24 cellular contexts compared by ENCODE assay signal in genomic region chr14:48580692-48581091, GRCh38.
"Had no signal": no experiment of that assay in that cellular context is flagged by ENCODE, and none has a peak within 500 bp of the region (broad histone marks: within the 10 kb centered on the region; RNA-seq: fewer than 3 reads in every experiment).

No MANE protein-coding gene starts in this region.

- H3K4me1 Mint-ChIP-seq: activated B cell treated with CpG ODN at 0.5 μM for 24 hours; activated CD4-positive, alpha-beta T cell treated with anti-CD3 and anti-CD28 coated beads, Interleukin-2, amount 10 ng/mL, durations not matched to agents 24 days and 14 days; activated CD8-positive, alpha-beta memory T cell treated with anti-CD3 and anti-CD28 coated beads, Interleukin-2, amount 10 ng/mL, durations not matched to agents 7 days and 5 days; brain; T-helper 17 cell had no signal

- H3K27ac ChIP-seq: cardiac muscle cell, PC-9 had no signal

- H2AFZ ChIP-seq: PC-9 had no signal

- ATAC-seq: activated CD8-positive, alpha-beta memory T cell treated with anti-CD3 and anti-CD28 coated beads, Interleukin-2, amount 10 ng/mL, durations not matched to agents 7 days and 5 days; activated T-cell treated with anti-CD3 and anti-CD28 coated beads, Interleukin-2, amount 50 U/mL, for 4 hours; T-helper 17 cell had no signal

- H3K4me3 Mint-ChIP-seq: activated B cell treated with CpG ODN at 0.5 μM for 24 hours; activated CD4-positive, alpha-beta T cell treated with anti-CD3 and anti-CD28 coated beads, Interleukin-2, amount 10 ng/mL, durations not matched to agents 24 days and 14 days; activated CD8-positive, alpha-beta memory T cell treated with anti-CD3 and anti-CD28 coated beads, Interleukin-2, amount 10 ng/mL, durations not matched to agents 7 days and 5 days; activated naive CD4-positive, alpha-beta T cell treated with anti-CD3 and anti-CD28 coated beads for 36 hours; activated naive CD8-positive, alpha-beta T cell; activated T-cell treated with anti-CD3 and anti-CD28 coated beads, Interleukin-2, amount 50 U/mL, for 4 hours; brain; T-helper 17 cell had no signal

- H3K36me3 ChIP-seq: cardiac muscle cell had no signal

- H3K36me3 Mint-ChIP-seq: activated CD8-positive, alpha-beta memory T cell treated with anti-CD3 and anti-CD28 coated beads, Interleukin-2, amount 10 ng/mL, durations not matched to agents 7 days and 5 days; activated naive CD8-positive, alpha-beta T cell; brain had no signal

- H3K4me3 ChIP-seq: cardiac muscle cell, PC-9 had no signal

- H3K4me2 ChIP-seq: PC-9 had no signal

- H3K9me3 Mint-ChIP-seq: activated CD4-positive, alpha-beta T cell treated with anti-CD3 and anti-CD28 coated beads, Interleukin-2, amount 10 ng/mL, durations not matched to agents 24 days and 14 days; brain had no signal

- H3K27me3 ChIP-seq: cardiac muscle cell had no signal

- DNase-seq: activated B cell treated with CpG ODN at 0.5 μM for 24 hours; activated CD4-positive, alpha-beta T cell treated with anti-CD3 and anti-CD28 coated beads for 1 hour; activated CD4-positive, alpha-beta T cell treated with anti-CD3 and anti-CD28 coated beads, Interleukin-2, amount 10 ng/mL, durations not matched to agents 24 days and 14 days; activated CD4-positive, alpha-beta T cell treated with anti-CD3 and anti-CD28 coated beads, Interleukin-2, amount 50 U/mL, for 48 hours; activated CD8-positive, alpha-beta memory T cell treated with anti-CD3 and anti-CD28 coated beads, Interleukin-2, amount 10 ng/mL, durations not matched to agents 7 days and 5 days; activated effector memory CD4-positive, alpha-beta T cell treated with anti-CD3 and anti-CD28 coated beads, Interleukin-2, amount 50 U/mL, for 16 hours; activated naive CD4-positive, alpha-beta T cell treated with anti-CD3 and anti-CD28 coated beads for 36 hours; activated T-cell treated with anti-CD3 and anti-CD28 coated beads, Interleukin-2, amount 50 U/mL, for 4 hours; amygdala; Kasumi-1; NCI-H1048; NCI-H1694; NCI-H2029; NCI-H524; NCI-H82; NK-92 treated with Interleukin-12 subunit alpha and Interleukin-12 subunit beta, amount 100 ng/mL, for 24 hours; PC-9; SHP77 treated with DMSO at 0.1 percent for 48 hours; T-helper 17 cell; T-helper 9 cell had no signal

- H3K27me3 Mint-ChIP-seq: activated B cell treated with CpG ODN at 0.5 μM for 24 hours; activated CD4-positive, alpha-beta T cell treated with anti-CD3 and anti-CD28 coated beads, Interleukin-2, amount 10 ng/mL, durations not matched to agents 24 days and 14 days; activated CD8-positive, alpha-beta memory T cell treated with anti-CD3 and anti-CD28 coated beads, Interleukin-2, amount 10 ng/mL, durations not matched to agents 7 days and 5 days; activated naive CD8-positive, alpha-beta T cell; brain; T-helper 17 cell had no signal

- H3K27ac Mint-ChIP-seq: activated B cell treated with CpG ODN at 0.5 μM for 24 hours; activated CD4-positive, alpha-beta T cell treated with anti-CD3 and anti-CD28 coated beads, Interleukin-2, amount 10 ng/mL, durations not matched to agents 24 days and 14 days; activated CD8-positive, alpha-beta memory T cell treated with anti-CD3 and anti-CD28 coated beads, Interleukin-2, amount 10 ng/mL, durations not matched to agents 7 days and 5 days; activated naive CD4-positive, alpha-beta T cell treated with anti-CD3 and anti-CD28 coated beads for 36 hours; activated naive CD8-positive, alpha-beta T cell; brain; T-helper 17 cell had no signal

- FAIRE-seq: astrocyte had no signal
